13 cellular contexts compared by ENCODE assay signal in the genomic region with DNA sequence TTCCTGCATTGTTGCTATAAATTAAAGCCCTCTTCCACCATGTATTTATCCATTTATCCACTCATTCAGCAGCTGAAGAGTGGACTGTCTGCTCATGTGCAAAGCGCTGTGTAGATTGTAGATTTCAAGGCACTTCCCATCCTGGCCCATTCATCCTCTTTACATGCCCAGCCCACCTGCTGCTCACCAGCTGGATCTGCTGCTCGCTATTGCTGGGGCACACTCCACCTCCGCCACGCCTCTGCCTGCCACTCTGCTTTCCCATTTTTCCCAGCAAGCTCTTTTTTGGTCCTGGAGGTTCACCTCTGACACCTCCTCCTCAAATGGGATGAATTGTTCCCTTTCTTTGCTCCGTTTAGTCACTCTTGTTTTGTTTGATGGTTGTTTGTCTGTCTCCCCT.
"Had no signal": no experiment of that assay in that cellular context is flagged by ENCODE, and none has a peak within 500 bp of the region (broad histone marks: within the 10 kb centered on the region; RNA-seq: fewer than 3 reads in every experiment).

No MANE protein-coding gene starts in this region.

- H3K4me3 Mint-ChIP-seq: activated CD4-positive, alpha-beta T cell treated with anti-CD3 and anti-CD28 coated beads, Interleukin-2, amount 10 ng/mL, durations not matched to agents 24 days and 14 days; activated naive CD4-positive, alpha-beta T cell treated with anti-CD3 and anti-CD28 coated beads, Interleukin-2, amount 10 ng/mL, durations not matched to agents 7 days and 5 days; naive thymus-derived CD4-positive, alpha-beta T cell; WTC11 had no signal

- H3K27ac Mint-ChIP-seq: activated CD4-positive, alpha-beta T cell treated with anti-CD3 and anti-CD28 coated beads, Interleukin-2, amount 10 ng/mL, durations not matched to agents 24 days and 14 days; activated naive CD4-positive, alpha-beta T cell treated with anti-CD3 and anti-CD28 coated beads, Interleukin-2, amount 10 ng/mL, durations not matched to agents 7 days and 5 days; naive thymus-derived CD4-positive, alpha-beta T cell; WTC11 had no signal

- H3K27me3 Mint-ChIP-seq: activated CD4-positive, alpha-beta T cell treated with anti-CD3 and anti-CD28 coated beads, Interleukin-2, amount 10 ng/mL, durations not matched to agents 24 days and 14 days; activated naive CD4-positive, alpha-beta T cell treated with anti-CD3 and anti-CD28 coated beads, Interleukin-2, amount 10 ng/mL, durations not matched to agents 7 days and 5 days; naive thymus-derived CD4-positive, alpha-beta T cell had no signal

- DNase-seq: activated CD4-positive, alpha-beta T cell treated with anti-CD3 and anti-CD28 coated beads, Interleukin-2, amount 10 ng/mL, durations not matched to agents 24 days and 14 days; activated naive CD4-positive, alpha-beta T cell treated with anti-CD3 and anti-CD28 coated beads, Interleukin-2, amount 10 ng/mL, durations not matched to agents 7 days and 5 days; adrenal gland; body of pancreas; esophagus squamous epithelium; foreskin fibroblast; glutamatergic neuron; left cardiac atrium; naive thymus-derived CD4-positive, alpha-beta T cell; right cardiac atrium; small intestine; thyroid gland had no signal

- H3K9me3 Mint-ChIP-seq: activated CD4-positive, alpha-beta T cell treated with anti-CD3 and anti-CD28 coated beads, Interleukin-2, amount 10 ng/mL, durations not matched to agents 24 days and 14 days; activated naive CD4-positive, alpha-beta T cell treated with anti-CD3 and anti-CD28 coated beads, Interleukin-2, amount 10 ng/mL, durations not matched to agents 7 days and 5 days; naive thymus-derived CD4-positive, alpha-beta T cell; WTC11 had no signal

- H3K4me1 Mint-ChIP-seq: activated CD4-positive, alpha-beta T cell treated with anti-CD3 and anti-CD28 coated beads, Interleukin-2, amount 10 ng/mL, durations not matched to agents 24 days and 14 days; activated naive CD4-positive, alpha-beta T cell treated with anti-CD3 and anti-CD28 coated beads, Interleukin-2, amount 10 ng/mL, durations not matched to agents 7 days and 5 days; naive thymus-derived CD4-positive, alpha-beta T cell; WTC11 had no signal
